Comparison of ENCODE assay signal across 8 cellular contexts in genomic region chr17:65559802-65560627, GRCh38. TPM values are rescaled to one million over a fixed set of nuclear protein-coding genes. Genes with fewer than 3 reads are reported as not detected.
DNase-seq lines count a peak whose midpoint lies in the region; ATAC-seq and TF ChIP-seq lines count a peak whose summit lies in the region.

No MANE protein-coding gene starts in this region.

- peaks cover 0 to 28% (median 0%) of the 10 kb centered on the region in 4 donors for H3K27me3 ChIP-seq in esophagus squamous epithelium

- TF ChIP-seq POLR2A in esophagus squamous epithelium (IDR thresholded peaks at IDR 0.05), result peak in 1 of 4 donors; percentile 43

- H3K36me3 Mint-ChIP-seq in activated CD4-positive, alpha-beta T cell treated with anti-CD3 and anti-CD28 coated beads for 36 hours (ENCODE audit: low read depth), result peaks cover 3% of the 10 kb centered on the region
- H3K36me3 Mint-ChIP-seq in natural killer cell treated with Interleukin-12 subunit alpha and Interleukin-12 subunit beta and Interleukin-15 and Interleukin-18, amount 100 ng/mL, for 72 hours, result no peaks in the 10 kb centered on the region

- H3K9me3 ChIP-seq in esophagus squamous epithelium, result no peaks in the 10 kb centered on the region

- peaks cover 3 to 26% (median 14%) of the 10 kb centered on the region in 3 donors for H3K4me1 ChIP-seq in esophagus squamous epithelium

- H3K9me3 Mint-ChIP-seq in activated CD4-positive, alpha-beta T cell treated with anti-CD3 and anti-CD28 coated beads for 36 hours (ENCODE audit: low read depth), result no peaks in the 10 kb centered on the region
- H3K9me3 Mint-ChIP-seq in natural killer cell treated with Interleukin-12 subunit alpha and Interleukin-12 subunit beta and Interleukin-15 and Interleukin-18, amount 100 ng/mL, for 72 hours, result no peaks in the 10 kb centered on the region

- no peak for DNase-seq in Right ventricle myocardium inferior (ENCODE audit: missing footprints)
- DNase-seq in cardiac septum (ENCODE audit: low spot score), result no peak
- DNase-seq in activated CD4-positive, alpha-beta T cell treated with anti-CD3 and anti-CD28 coated beads for 36 hours, result peak; percentile 50
- DNase-seq in epithelial cell of esophagus (ENCODE audit: low read depth), result no peak
- no peak for DNase-seq in natural killer cell treated with Interleukin-12 subunit alpha and Interleukin-12 subunit beta and Interleukin-15 and Interleukin-18, amount 100 ng/mL, for 72 hours (ENCODE audit: low spot score)
- DNase-seq in NCI-H187 (lab: John Stamatoyannopoulos, UW), result no peak
- DNase-seq in esophagus squamous epithelium (lab: John Stamatoyannopoulos, UW), result no peak

- no peak overlapping the region for H3K4me3 Mint-ChIP-seq in activated CD4-positive, alpha-beta T cell treated with anti-CD3 and anti-CD28 coated beads for 36 hours
- H3K4me3 Mint-ChIP-seq in natural killer cell treated with Interleukin-12 subunit alpha and Interleukin-12 subunit beta and Interleukin-15 and Interleukin-18, amount 100 ng/mL, for 72 hours, result peak overlapping the region; percentile 66

- WGBS in esophagus squamous epithelium, 2 donors, result 0% methylated on average over 2 to 8 of the region's 90 CpGs

- POLR2A ChIA-PET in activated CD4-positive, alpha-beta T cell treated with anti-CD3 and anti-CD28 coated beads for 36 hours (lab: Charles Lee), result no interaction called here

- peaks cover 4% of the 10 kb centered on the region for H3K27me3 Mint-ChIP-seq in activated CD4-positive, alpha-beta T cell treated with anti-CD3 and anti-CD28 coated beads for 36 hours
- H3K27me3 Mint-ChIP-seq in natural killer cell treated with Interleukin-12 subunit alpha and Interleukin-12 subunit beta and Interleukin-15 and Interleukin-18, amount 100 ng/mL, for 72 hours, result peaks cover 9 to 22% of the 10 kb centered on the region in 2 donors

- CTCF ChIA-PET in activated CD4-positive, alpha-beta T cell treated with anti-CD3 and anti-CD28 coated beads for 36 hours (lab: Charles Lee), result interaction anchor here (0.7 kb wide), 1 partner anchor 1067 kb away, joined by 4 read pairs; no protein-coding TSS in a partner anchor

- peak overlapping the region in 1 of 4 donors; percentile 90 for H3K27ac ChIP-seq in esophagus squamous epithelium

- intact Hi-C loops in Right ventricle myocardium inferior (cut with DNase I) (loop anchor here (5.0 to 10.0 kb wide), 3 partner anchors 172 to 605 kb away; no protein-coding TSS in a partner anchor), cardiac septum (cut with DNase I) (loop anchor here (5.0 to 10.0 kb wide), 3 partner anchors 192 to 615 kb away; no protein-coding TSS in a partner anchor), esophagus squamous epithelium (cut with DNase I) (no loop called here)
- intact Hi-C loops in activated CD4-positive, alpha-beta T cell treated with anti-CD3 and anti-CD28 coated beads for 36 hours (cut with DNase I, micrococcal nuclease), result loop anchor here (2.0 to 5.0 kb wide), 4 partner anchors 97 to 585 kb away; no protein-coding TSS in a partner anchor

- peaks cover 0 to 6% (median 0%) of the 10 kb centered on the region in 3 donors for H3K36me3 ChIP-seq in esophagus squamous epithelium

- peaks cover 28% of the 10 kb centered on the region for H3K4me1 Mint-ChIP-seq in activated CD4-positive, alpha-beta T cell treated with anti-CD3 and anti-CD28 coated beads for 36 hours
- H3K4me1 Mint-ChIP-seq in natural killer cell treated with Interleukin-12 subunit alpha and Interleukin-12 subunit beta and Interleukin-15 and Interleukin-18, amount 100 ng/mL, for 72 hours (ENCODE audit: low read depth in 2 of 2), result peaks cover 9 to 12% of the 10 kb centered on the region in 2 donors

- H3K27ac Mint-ChIP-seq in activated CD4-positive, alpha-beta T cell treated with anti-CD3 and anti-CD28 coated beads for 36 hours, result no peak overlapping the region
- H3K27ac Mint-ChIP-seq in natural killer cell treated with Interleukin-12 subunit alpha and Interleukin-12 subunit beta and Interleukin-15 and Interleukin-18, amount 100 ng/mL, for 72 hours, result no peak overlapping the region

- ATAC-seq in Right ventricle myocardium inferior (peak; percentile 27), GM21360 (IDR thresholded peaks at IDR 0.05; ENCODE audit: unreplicated experiment) (no peak)
- no peak for ATAC-seq in activated CD4-positive, alpha-beta T cell treated with anti-CD3 and anti-CD28 coated beads for 36 hours
- no peak for ATAC-seq in natural killer cell treated with Interleukin-12 subunit alpha and Interleukin-12 subunit beta and Interleukin-15 and Interleukin-18, amount 100 ng/mL, for 72 hours

- peak overlapping the region; percentile 20 for H3K4me3 ChIP-seq in epithelial cell of esophagus (ENCODE audit: low read length)
- peak overlapping the region in 2 of 4 donors; percentile 62 to 65 for H3K4me3 ChIP-seq in esophagus squamous epithelium

- TF ChIP-seq CTCF in epithelial cell of esophagus (IDR thresholded peaks at IDR 0.05; ENCODE audit: insufficient read depth, low read depth, low read length, missing control alignments), result no peak
- no peak for TF ChIP-seq CTCF in esophagus squamous epithelium (IDR thresholded peaks at IDR 0.05)

RNA-seq across cellular contexts. Expression of gene AXIN2, which starts 1.4 kb away (rescaled TPM):
- total RNA-seq in Right ventricle myocardium inferior (22.2 TPM), cardiac septum (12.4 TPM), esophagus squamous epithelium (10 to 100 TPM in 1 of 4 donors, 1 to 10 TPM in 2, under 1 TPM in 1; 0.83 to 10.9 (median 6.2) TPM)
- 1 to 10 TPM; 2.6 to 3.0 TPM for total RNA-seq in activated CD4-positive, alpha-beta T cell treated with anti-CD3 and anti-CD28 coated beads for 36 hours
- under 1 TPM; 0.55 to 0.95 TPM for total RNA-seq in natural killer cell treated with Interleukin-12 subunit alpha and Interleukin-12 subunit beta and Interleukin-15 and Interleukin-18, amount 100 ng/mL, for 72 hours
